Comparison of ENCODE assay signal across 24 cellular contexts in genomic region chr1:156865865-156866678, GRCh38. TPM values are rescaled to one million over a fixed set of nuclear protein-coding genes. Genes with fewer than 3 reads are reported as not detected.
DNase-seq lines count a peak whose midpoint lies in the region; ATAC-seq and TF ChIP-seq lines count a peak whose summit lies in the region.
"Had no signal": no experiment of that assay in that cellular context is flagged by ENCODE, and none has a peak within 500 bp of the region (broad histone marks: within the 10 kb centered on the region; RNA-seq: fewer than 3 reads in every experiment).

No MANE protein-coding gene starts in this region.

- H3K36me3 Mint-ChIP-seq in activated CD4-positive, alpha-beta memory T cell treated with anti-CD3 and anti-CD28 coated beads, Interleukin-2, amount 10 ng/mL, durations not matched to agents 7 days and 5 days (ENCODE audit: low read depth), result no peaks in the 10 kb centered on the region

- no peaks in the 10 kb centered on the region for H3K79me1 ChIP-seq in neuronal stem cell (ENCODE audit: low read depth, low read length)

- no peaks in the 10 kb centered on the region for H3K9me3 ChIP-seq in Loucy (ENCODE audit: insufficient read depth, low read depth, low read length)
- H3K9me3 ChIP-seq in neuronal stem cell (replicated peaks in 1 of 2; ENCODE audit: control insufficient read depth in 2 of 2, insufficient read depth in 1 of 2, low read depth in 1 of 2, low read length in 2 of 2), result no peaks in the 10 kb centered on the region
- H3K9me3 ChIP-seq: uterus had no signal

- peak overlapping the region; percentile 61 for H3K27ac Mint-ChIP-seq in activated CD4-positive, alpha-beta memory T cell treated with anti-CD3 and anti-CD28 coated beads, Interleukin-2, amount 10 ng/mL, durations not matched to agents 7 days and 5 days

- H3K4me2 ChIP-seq in Loucy (ENCODE audit: low read depth, low read length, poor library complexity, severe bottlenecking) (peak overlapping the region; percentile 71), neuronal stem cell (ENCODE audit: insufficient read depth, low read length, poor library complexity, severe bottlenecking) (no peak overlapping the region)
- H3K4me2 ChIP-seq: hepatocyte had no signal

- peak overlapping the region; percentile 79 for H2AK5ac ChIP-seq in neuronal stem cell (ENCODE audit: low read depth, low read length)

- no peak overlapping the region for H3K4me3 Mint-ChIP-seq in activated CD4-positive, alpha-beta memory T cell treated with anti-CD3 and anti-CD28 coated beads, Interleukin-2, amount 10 ng/mL, durations not matched to agents 7 days and 5 days
- H3K4me3 Mint-ChIP-seq: neural crest cell had no signal

- peak overlapping the region; percentile 44 for H3K18ac ChIP-seq in neuronal stem cell (ENCODE audit: low read length)

- H2BK5ac ChIP-seq in neuronal stem cell (ENCODE audit: low read length), result peak overlapping the region; percentile 25

- H3K36me3 ChIP-seq in Loucy (ENCODE audit: insufficient read depth, low read length) (no peaks in the 10 kb centered on the region), neuronal stem cell (replicated peaks in 1 of 2; ENCODE audit: control insufficient read depth in 2 of 2, insufficient read depth in 2 of 2, low read length in 2 of 2) (no peaks in the 10 kb centered on the region)
- H3K36me3 ChIP-seq: uterus had no signal

- POLR2A ChIA-PET in activated CD4-positive, alpha-beta memory T cell treated with anti-CD3 and anti-CD28 coated beads, Interleukin-2, amount 10 ng/mL, durations not matched to agents 7 days and 5 days (lab: Charles Lee), result interaction anchor here (0.8 to 1.2 kb wide), 3 partner anchors 8 to 114 kb away, joined by 3 to 4 read pairs (median 3); partner anchors contain the start of gene HDGF

- H3K27me3 ChIP-seq in Loucy (ENCODE audit: insufficient read depth, low read length, poor library complexity, severe bottlenecking) (no peaks in the 10 kb centered on the region), neuronal stem cell (ENCODE audit: control insufficient read depth in 3 of 3, insufficient read depth in 3 of 3, low read depth in 1 of 3, low read length in 3 of 3) (peaks cover 7 to 84% (median 33%) of the 10 kb centered on the region in 3 experiments)

- no peak overlapping the region for H3K4ac ChIP-seq in neuronal stem cell (ENCODE audit: low read length)

- H4K91ac ChIP-seq in neuronal stem cell (ENCODE audit: low read depth, low read length, poor library complexity), result no peak overlapping the region

- CTCF ChIA-PET in activated CD4-positive, alpha-beta memory T cell treated with anti-CD3 and anti-CD28 coated beads, Interleukin-2, amount 10 ng/mL, durations not matched to agents 7 days and 5 days (lab: Charles Lee), result interaction anchor here (0.6 to 1.2 kb wide), 3 partner anchors 24 to 176 kb away, joined by 3 to 4 read pairs (median 3); no protein-coding TSS in a partner anchor

- H2BK15ac ChIP-seq in neuronal stem cell (ENCODE audit: low read length), result peak overlapping the region; percentile 55

- H3K9me2 ChIP-seq in Loucy (replicated peaks; ENCODE audit: low read depth, low read length), result no peaks in the 10 kb centered on the region

- peaks cover 69% of the 10 kb centered on the region for H3K4me1 Mint-ChIP-seq in activated CD4-positive, alpha-beta memory T cell treated with anti-CD3 and anti-CD28 coated beads, Interleukin-2, amount 10 ng/mL, durations not matched to agents 7 days and 5 days

- H3K4me1 ChIP-seq in Loucy (ENCODE audit: insufficient read depth, low read length, poor library complexity, severe bottlenecking) (peaks cover 59% of the 10 kb centered on the region), neuronal stem cell (ENCODE audit: control insufficient read depth in 2 of 2, insufficient read depth in 1 of 2, low read depth in 1 of 2, low read length in 2 of 2) (peaks cover 13 to 18% of the 10 kb centered on the region in 2 donors)
- H3K4me1 ChIP-seq: uterus had no signal

- H3K9ac ChIP-seq in Loucy (ENCODE audit: low read depth, low read length, poor library complexity, severe bottlenecking) (peak overlapping the region; percentile 15), neuronal stem cell (ENCODE audit: low read depth, low read length, poor library complexity) (no peak overlapping the region)

- H3K79me2 ChIP-seq in Loucy (ENCODE audit: insufficient read depth, low read length), result no peaks in the 10 kb centered on the region
- H3K79me2 ChIP-seq: hepatocyte had no signal

- no peak overlapping the region for H3K27ac ChIP-seq in neuronal stem cell (replicated peaks; ENCODE audit: low read length)
- H3K27ac ChIP-seq: hepatocyte, uterus had no signal

- ATAC-seq in GM21447 (IDR thresholded peaks at IDR 0.05; ENCODE audit: unreplicated experiment) (no peak), GM21528 (IDR thresholded peaks at IDR 0.05; ENCODE audit: low FRiP score, unreplicated experiment) (no peak)
- ATAC-seq: activated CD4-positive, CD25-positive, alpha-beta regulatory T cell treated with anti-CD3 and anti-CD28 coated beads, Interleukin-2, amount 50 U/mL, for 24 hours; Panc1 had no signal

- no peaks in the 10 kb centered on the region for H3F3A ChIP-seq in Loucy (ENCODE audit: low read depth)

- peak overlapping the region; percentile 13 for H2AFZ ChIP-seq in Loucy (ENCODE audit: low read length)
- H2AFZ ChIP-seq in neuronal stem cell (ENCODE audit: low read length), result peak overlapping the region; percentile 22
- H2AFZ ChIP-seq: hepatocyte had no signal

- no peak for TF ChIP-seq CTCF in Loucy (conservative IDR thresholded peaks at IDR 0.05; ENCODE audit: low read length)

- no peaks in the 10 kb centered on the region for H3K9me3 Mint-ChIP-seq in activated CD4-positive, alpha-beta memory T cell treated with anti-CD3 and anti-CD28 coated beads, Interleukin-2, amount 10 ng/mL, durations not matched to agents 7 days and 5 days
- H3K9me3 Mint-ChIP-seq: CD4-positive, alpha-beta memory T cell; neural crest cell had no signal

- H2BK12ac ChIP-seq in neuronal stem cell (ENCODE audit: low read length), result peak overlapping the region; percentile 16

- no CpG with 5 or more reads among the region's 11 CpGs for WGBS in neuronal stem cell (ENCODE audit: extremely low coverage in 2 of 2, insufficient read length in 2 of 2, insufficient replicate concordance in 1 of 2), 2 donors

- H4K20me1 ChIP-seq in Loucy (ENCODE audit: insufficient read depth, low read length, poor library complexity, severe bottlenecking), result no peaks in the 10 kb centered on the region

- no peak overlapping the region for H3K14ac ChIP-seq in neuronal stem cell (ENCODE audit: low read length)

- peaks cover 43% of the 10 kb centered on the region for H3K27me3 Mint-ChIP-seq in activated CD4-positive, alpha-beta memory T cell treated with anti-CD3 and anti-CD28 coated beads, Interleukin-2, amount 10 ng/mL, durations not matched to agents 7 days and 5 days

- H3K4me3 ChIP-seq in Loucy (ENCODE audit: low read length, poor library complexity, severe bottlenecking), result peak overlapping the region; percentile 44
- H3K4me3 ChIP-seq in neuronal stem cell (ENCODE audit: low read length in 2 of 2), result no peak overlapping the region
- H3K4me3 ChIP-seq: hepatocyte, uterus had no signal

- no peak overlapping the region for H3K23ac ChIP-seq in neuronal stem cell (ENCODE audit: low read depth, low read length, poor library complexity)

- DNase-seq in activated CD4-positive, alpha-beta T cell treated with anti-CD3 and anti-CD28 coated beads for 4 hours, result peak; percentile 7 to 15
- no peak for DNase-seq in activated CD4-positive, alpha-beta T cell treated with anti-CD3 and anti-CD28 coated beads for 1 hour
- DNase-seq in activated CD4-positive, alpha-beta memory T cell treated with anti-CD3 and anti-CD28 coated beads, Interleukin-2, amount 10 ng/mL, durations not matched to agents 7 days and 5 days, result peak; percentile 26
- no peak for DNase-seq in neuronal stem cell (ENCODE audit: low spot score)
- DNase-seq in COLO829 (ENCODE audit: low spot score), result no peak
- DNase-seq: ACHN; aorta; CD4-positive, alpha-beta memory T cell; EL; kidney glomerular epithelial cell; mesenchymal stem cell; NCI-H187 treated with DMSO at 0.1 percent for 48 hours; NCI-H510A treated with DMSO at 0.1 percent for 48 hours; uterus had no signal

- no peak overlapping the region for H2BK120ac ChIP-seq in neuronal stem cell (ENCODE audit: low read depth, low read length)

- H4K8ac ChIP-seq in neuronal stem cell (ENCODE audit: low read depth, low read length), result no peak overlapping the region

RNA-seq across cellular contexts. Expression of gene NTRK1, which starts 5.4 kb away (rescaled TPM):
- 1 to 10 TPM; 1.6 to 1.8 TPM for total RNA-seq in activated CD4-positive, alpha-beta memory T cell treated with anti-CD3 and anti-CD28 coated beads, Interleukin-2, amount 10 ng/mL, durations not matched to agents 7 days and 5 days
- polyA plus RNA-seq in neuronal stem cell (2013, experiment 1 of 2), result 0.07 TPM
- polyA plus RNA-seq in neuronal stem cell (2013, experiment 2 of 2), result 0.11 TPM
- total RNA-seq: M059J had no signal
- polyA plus RNA-seq: CD4-positive, alpha-beta memory T cell; hepatocyte had no signal

RNA-seq across cellular contexts. Expression of gene INSRR, which starts 7.2 kb away (rescaled TPM):
- total RNA-seq in activated CD4-positive, alpha-beta memory T cell treated with anti-CD3 and anti-CD28 coated beads, Interleukin-2, amount 10 ng/mL, durations not matched to agents 7 days and 5 days, result under 1 TPM; 0.08 to 0.13 TPM
- polyA plus RNA-seq in neuronal stem cell (2013, experiment 1 of 2), result 0.01 TPM
- polyA plus RNA-seq in neuronal stem cell (2013, experiment 2 of 2), result 0.01 TPM
- total RNA-seq: H4, hepatocyte, M059J had no signal
- polyA plus RNA-seq: aorta; CD4-positive, alpha-beta memory T cell; hepatocyte had no signal

RNA-seq across cellular contexts. Expression of gene PEAR1, which starts 27.4 kb away (rescaled TPM):
- under 1 TPM in 1 of 2 experiments, not detected in 1; 0.05 TPM for total RNA-seq in activated CD4-positive, alpha-beta memory T cell treated with anti-CD3 and anti-CD28 coated beads, Interleukin-2, amount 10 ng/mL, durations not matched to agents 7 days and 5 days
- 0.78 TPM for polyA plus RNA-seq in neuronal stem cell (2013, experiment 1 of 2)
- polyA plus RNA-seq in neuronal stem cell (2013, experiment 2 of 2), result 0.62 TPM
- total RNA-seq: H4 had no signal
- polyA plus RNA-seq: CD4-positive, alpha-beta memory T cell had no signal

RNA-seq across cellular contexts. Expression of gene SH2D2A, which starts 49.4 kb away (rescaled TPM):
- total RNA-seq in activated CD4-positive, alpha-beta memory T cell treated with anti-CD3 and anti-CD28 coated beads, Interleukin-2, amount 10 ng/mL, durations not matched to agents 7 days and 5 days, result 100 to 1,000 TPM; 192 to 193 TPM
- polyA plus RNA-seq in neuronal stem cell (2013, experiment 1 of 2), result 4.3 TPM
- polyA plus RNA-seq in neuronal stem cell (2013, experiment 2 of 2), result 3.5 TPM
- total RNA-seq: cerebellum had no signal

RNA-seq across cellular contexts. Expression of gene LRRC71, which starts 54.4 kb away (rescaled TPM):
- not detected for total RNA-seq in activated CD4-positive, alpha-beta memory T cell treated with anti-CD3 and anti-CD28 coated beads, Interleukin-2, amount 10 ng/mL, durations not matched to agents 7 days and 5 days
- 0.03 TPM for polyA plus RNA-seq in neuronal stem cell (2013, experiment 1 of 2)
- polyA plus RNA-seq in neuronal stem cell (2013, experiment 2 of 2), result 0.01 TPM
- total RNA-seq: CD4-positive, alpha-beta memory T cell; H4; hepatocyte; M059J; neural crest cell had no signal
- polyA plus RNA-seq: CD4-positive, alpha-beta memory T cell; hepatocyte had no signal

Comparison
In these comparisons a context has a peak if more than half of its experiments do, and no peak if none do; other contexts are left out.
1. DNase-seq: peak in activated CD4-positive, alpha-beta T cell treated with anti-CD3 and anti-CD28 coated beads for 4 hours (2 of 2) and activated CD4-positive, alpha-beta memory T cell treated with anti-CD3 and anti-CD28 coated beads, Interleukin-2, amount 10 ng/mL, durations not matched to agents 7 days and 5 days (single experiment); none in activated CD4-positive, alpha-beta T cell treated with anti-CD3 and anti-CD28 coated beads for 1 hour (single experiment), neuronal stem cell (single experiment) and COLO829 (single experiment).